Comparison of ENCODE assay signal across 8 cellular contexts in genomic region chr5:95960802-95961616, GRCh38. TPM values are rescaled to one million over a fixed set of nuclear protein-coding genes. Genes with fewer than 3 reads are reported as not detected.
DNase-seq lines count a peak whose midpoint lies in the region; ATAC-seq, FAIRE-seq and TF ChIP-seq lines count a peak whose summit lies in the region.

No MANE protein-coding gene starts in this region.

- peaks cover 20% of the 10 kb centered on the region for H3K27me3 Mint-ChIP-seq in activated naive CD4-positive, alpha-beta T cell treated with anti-CD3 and anti-CD28 coated beads, Interleukin-2, amount 10 ng/mL, durations not matched to agents 7 days and 5 days

- H3K27ac Mint-ChIP-seq in activated naive CD4-positive, alpha-beta T cell treated with anti-CD3 and anti-CD28 coated beads, Interleukin-2, amount 10 ng/mL, durations not matched to agents 7 days and 5 days, result peak overlapping the region; percentile 89

- TF ChIP-seq CTCF in D721Med (IDR thresholded peaks at IDR 0.05; ENCODE audit: insufficient read depth, missing control alignments), result peak; percentile 59
- peak; percentile 32 for TF ChIP-seq CTCF in HL-60 (IDR thresholded peaks at IDR 0.05; ENCODE audit: insufficient read depth, low read length)

- peak overlapping the region; percentile 95 for H3K4me3 Mint-ChIP-seq in activated naive CD4-positive, alpha-beta T cell treated with anti-CD3 and anti-CD28 coated beads, Interleukin-2, amount 10 ng/mL, durations not matched to agents 7 days and 5 days

- H3K36me3 Mint-ChIP-seq in activated naive CD4-positive, alpha-beta T cell treated with anti-CD3 and anti-CD28 coated beads, Interleukin-2, amount 10 ng/mL, durations not matched to agents 7 days and 5 days, result no peaks in the 10 kb centered on the region

- DNase-seq in D721Med (ENCODE audit: insufficient read length, low spot score) (peak; percentile 47), HL-60 (ENCODE audit: low read depth in 1 of 2, low spot score in 1 of 2) (peak in 1 of 2 experiments; percentile 64), SJSA1 (ENCODE audit: low read depth in 1 of 2, low spot score in 2 of 2) (peak; percentile 85 to 86), germinal center (ENCODE audit: low spot score) (peak; percentile 84), nucleus accumbens (lab: John Stamatoyannopoulos, UW) (peak in 49 of 56 donors; percentile 21 to 85 (median 67)), superior temporal gyrus (ENCODE audit: extremely low spot score) (peak; percentile 70)
- DNase-seq in activated naive CD4-positive, alpha-beta T cell treated with anti-CD3 and anti-CD28 coated beads, Interleukin-2, amount 10 ng/mL, durations not matched to agents 7 days and 5 days, result peak; percentile 79

- no peak for FAIRE-seq in D721Med (lab: Jason Lieb, UNC)

- no peaks in the 10 kb centered on the region for H3K9me3 Mint-ChIP-seq in activated naive CD4-positive, alpha-beta T cell treated with anti-CD3 and anti-CD28 coated beads, Interleukin-2, amount 10 ng/mL, durations not matched to agents 7 days and 5 days

- CTCF ChIA-PET in activated naive CD4-positive, alpha-beta T cell treated with anti-CD3 and anti-CD28 coated beads, Interleukin-2, amount 10 ng/mL, durations not matched to agents 7 days and 5 days (lab: Charles Lee), result interaction anchor here (0.6 to 3.2 kb wide), 9 partner anchors 13 to 377 kb away, joined by 3 to 16 read pairs (median 4); no protein-coding TSS in a partner anchor

- no peaks in the 10 kb centered on the region; the same call in 1 of the 2 replicates for H3K9me3 ChIP-seq in SJSA1 (replicated peaks)

- peaks cover 42% of the 10 kb centered on the region for H3K4me1 ChIP-seq in SJSA1 (replicated peaks)

- H3K36me3 ChIP-seq in SJSA1, result peaks cover 43% of the 10 kb centered on the region

- H3K27ac ChIP-seq in HL-60 (replicated peaks), result peak overlapping the region; percentile 92
- peak overlapping the region; percentile 94 for H3K27ac ChIP-seq in SJSA1

- H3K4me3 ChIP-seq in HL-60 (replicated peaks; ENCODE audit: insufficient read depth, low read length), result peak overlapping the region; percentile 70
- peak overlapping the region; percentile 99 for H3K4me3 ChIP-seq in SJSA1

- H3K27me3 ChIP-seq in HL-60 (ENCODE audit: insufficient read depth, poor library complexity, severe bottlenecking) (no peaks in the 10 kb centered on the region), SJSA1 (replicated peaks) (no peaks in the 10 kb centered on the region)

- peak; percentile 42 for ATAC-seq in GM19468 (IDR thresholded peaks at IDR 0.05; ENCODE audit: extremely low read depth, unreplicated experiment)

- peaks cover 31% of the 10 kb centered on the region for H3K4me1 Mint-ChIP-seq in activated naive CD4-positive, alpha-beta T cell treated with anti-CD3 and anti-CD28 coated beads, Interleukin-2, amount 10 ng/mL, durations not matched to agents 7 days and 5 days

RNA-seq across cellular contexts. Expression of gene ELL2, which starts 0.6 kb away (rescaled TPM):
- total RNA-seq in SJSA1 (2014; rRNA removed; shearing (Covaris generic)), result 21.1 and 39.9 TPM in 2 replicates
